8 cellular contexts compared by ENCODE assay signal in genomic region chr4:148056879-148057278, GRCh38.
DNase-seq lines count a peak whose midpoint lies in the region; ATAC-seq lines count a peak whose summit lies in the region.

No MANE protein-coding gene starts in this region.

- ATAC-seq in HG03196 (IDR thresholded peaks at IDR 0.05; ENCODE audit: unreplicated experiment) = peak; percentile 88

- DNase-seq in Ammon's horn (ENCODE audit: low spot score) (peak; percentile 83), GM19240 (ENCODE audit: insufficient read length, low spot score) (peak; percentile 25), SIG-M5 (lab: John Stamatoyannopoulos, UW) (peak; percentile 66), iPS-NIHi7 (ENCODE audit: extremely low spot score) (peak; percentile 44), cerebellar nuclear complex (lab: John Stamatoyannopoulos, UW) (no peak)
- peak; percentile 47 for DNase-seq in activated naive CD4-positive, alpha-beta T cell treated with anti-CD3 and anti-CD28 coated beads, Interleukin-2, amount 50 U/mL, for 16 hours
- DNase-seq in stimulated activated CD8-positive, alpha-beta memory T cell treated with anti-CD3 and anti-CD28 coated beads, Interleukin-2, amount 100 ng/mL, for 1 hour (ENCODE audit: low read depth in 2 of 2) = peak; percentile 34 to 43

Comparison
In these comparisons a context has a peak if more than half of its experiments do, and no peak if none do; other contexts are left out.
1. DNase-seq: peak in Ammon's horn (single experiment), GM19240 (single experiment), SIG-M5 (single experiment), activated naive CD4-positive, alpha-beta T cell treated with anti-CD3 and anti-CD28 coated beads, Interleukin-2, amount 50 U/mL, for 16 hours (single experiment), iPS-NIHi7 (single experiment) and stimulated activated CD8-positive, alpha-beta memory T cell treated with anti-CD3 and anti-CD28 coated beads, Interleukin-2, amount 100 ng/mL, for 1 hour (2 of 2); none in cerebellar nuclear complex (0 of 2).